20 cellular contexts compared by ENCODE assay signal in the genomic region with DNA sequence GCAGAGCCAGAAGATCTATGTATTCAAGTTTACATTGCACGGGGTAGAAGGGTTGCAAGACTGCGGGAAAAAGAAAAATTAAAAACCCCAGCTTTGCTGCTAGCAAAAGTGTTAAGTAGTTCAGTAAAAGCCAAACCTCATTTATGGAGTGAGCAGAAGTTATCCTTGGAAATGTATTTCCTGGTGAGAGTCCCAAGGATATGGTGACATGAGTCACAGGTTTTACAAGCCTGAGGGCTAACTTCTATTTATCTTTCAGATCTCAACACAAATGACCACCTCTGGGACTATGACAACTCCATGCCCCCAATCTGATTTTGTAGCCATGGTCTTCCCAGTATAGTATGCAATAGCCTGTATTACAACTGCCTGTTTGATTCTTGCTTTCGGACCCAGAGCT. TPM values are rescaled to one million over a fixed set of nuclear protein-coding genes. Genes with fewer than 3 reads are reported as not detected.
DNase-seq lines count a peak whose midpoint lies in the region; ATAC-seq and TF ChIP-seq lines count a peak whose summit lies in the region.
"Had no signal": no experiment of that assay in that cellular context is flagged by ENCODE, and none has a peak within 500 bp of the region (broad histone marks: within the 10 kb centered on the region; RNA-seq: fewer than 3 reads in every experiment).

No MANE protein-coding gene starts in this region.

- in situ Hi-C loops in SK-MEL-5 (cut with HindIII; ENCODE audit: low pct_unique_long_range_greater_than_20kb, low sequenced_read_pairs), result no loop called here
- in situ Hi-C loops in brain microvascular endothelial cell (cut with HindIII; ENCODE audit: low pct_ligation_motif_present, low sequenced_read_pairs), result no loop called here

- no peak overlapping the region for H2AFZ ChIP-seq in ACC112 (ENCODE audit: low read length, unreplicated experiment)

- TF ChIP-seq CTCF in left lung (IDR thresholded peaks at IDR 0.05) (no peak), brain microvascular endothelial cell (IDR thresholded peaks at IDR 0.05; ENCODE audit: low read depth, low read length, missing control alignments) (no peak)

- H3K27ac ChIP-seq in ACC112 (ENCODE audit: low read depth, low read length), result peak overlapping the region; percentile 44; the same call in 1 of the 2 replicates
- no peak overlapping the region for H3K27ac ChIP-seq in left lung
- H3K27ac ChIP-seq in brain microvascular endothelial cell, result no peak overlapping the region
- H3K27ac ChIP-seq: HL-60, SJSA1 had no signal

- peaks cover 18% of the 10 kb centered on the region for H3K4me1 ChIP-seq in ACC112 (ENCODE audit: control insufficient read depth, insufficient read depth, low read length, unreplicated experiment)
- peaks cover 7 to 8% of the 10 kb centered on the region in 2 donors for H3K4me1 ChIP-seq in left lung

- H3K27me3 ChIP-seq in ACC112 (ENCODE audit: insufficient read depth, low read length) (no peaks in the 10 kb centered on the region), left lung (no peaks in the 10 kb centered on the region), brain microvascular endothelial cell (replicated peaks) (no peaks in the 10 kb centered on the region)
- H3K27me3 ChIP-seq: SJSA1 had no signal

- intact Hi-C loops in left lung (cut with DNase I), result no loop called here

- no peaks in the 10 kb centered on the region for H3K9me3 ChIP-seq in left lung
- H3K9me3 ChIP-seq: SJSA1 had no signal

- DNase-seq in H4 (ENCODE audit: low spot score), result peak; percentile 41
- peak; percentile 9 for DNase-seq in SK-MEL-5 (ENCODE audit: low read depth, low spot score)
- DNase-seq in left lung, result no peak
- no peak for DNase-seq in brain microvascular endothelial cell
- no peak for DNase-seq in 8988T
- DNase-seq: activated CD4-positive, alpha-beta memory T cell treated with anti-CD3 and anti-CD28 coated beads for 36 hours; activated CD4-positive, CD25-positive, alpha-beta regulatory T cell; activated naive CD4-positive, alpha-beta T cell treated with Interleukin-2 at 50 U/mL for 16 hours; amniotic stem cell; CD4-positive, alpha-beta memory T cell; MM.1S; NCI-H1694 treated with DMSO at 0.1 percent for 48 hours; OCI-M1; right cardiac atrium; stimulated activated naive B cell treated with anti-CD40 and anti-IgM and Interleukin-4, amounts not matched to agents 10 μg/mL and 1 μg/mL and 100 μg/mL, for 72 hours had no signal

- no peak overlapping the region for H3K4me3 ChIP-seq in ACC112 (ENCODE audit: low read depth, low read length)
- no peak overlapping the region for H3K4me3 ChIP-seq in left lung
- H3K4me3 ChIP-seq in brain microvascular endothelial cell (ENCODE audit: low read depth, low read length), result no peak overlapping the region
- H3K4me3 ChIP-seq: SJSA1 had no signal

- no peaks in the 10 kb centered on the region for H3K79me2 ChIP-seq in ACC112 (ENCODE audit: control insufficient read depth, insufficient read depth, low read length, unreplicated experiment)

- H3K36me3 ChIP-seq in ACC112 (ENCODE audit: insufficient read depth, low read length) (no peaks in the 10 kb centered on the region), left lung (no peaks in the 10 kb centered on the region), brain microvascular endothelial cell (replicated peaks) (no peaks in the 10 kb centered on the region)
- H3K36me3 ChIP-seq: SJSA1 had no signal

- ATAC-seq in left lung (peak; percentile 9), HG03095 (IDR thresholded peaks at IDR 0.05; ENCODE audit: unreplicated experiment) (no peak), HG03159 (IDR thresholded peaks at IDR 0.05; ENCODE audit: unreplicated experiment) (no peak)
- ATAC-seq: right cardiac atrium; stimulated activated naive B cell treated with anti-CD40 and anti-IgM and Interleukin-4, amounts not matched to agents 10 μg/mL and 1 μg/mL and 100 μg/mL, for 72 hours had no signal

RNA-seq across cellular contexts. Expression of gene ABTB2, which starts 26.1 kb away (rescaled TPM):
- total RNA-seq in H4 (2014; rRNA removed; shearing (Covaris generic)), result 1.2 and 3.2 TPM in 2 replicates
- 3.3 and 4.2 TPM in 2 replicates for total RNA-seq in SK-MEL-5 (2014; rRNA removed; shearing (Covaris generic))
- polyA plus RNA-seq in SK-MEL-5 (2015; cell fraction: cytosol; rRNA removed), result 26.9 and 31.5 TPM in 2 replicates
- 19.4 and 21.6 TPM in 2 replicates for polyA plus RNA-seq in SK-MEL-5 (2015; cell fraction: nucleus; rRNA removed)
- 1 to 10 TPM; 2.4 to 6.9 TPM for total RNA-seq in left lung
- polyA plus RNA-seq: CD4-positive, alpha-beta memory T cell had no signal

Comparison
In these comparisons a context has a peak if more than half of its experiments do, and no peak if none do; other contexts are left out.
1. DNase-seq: peak in H4 (single experiment) and SK-MEL-5 (single experiment); none in left lung (0 of 2), brain microvascular endothelial cell (single experiment) and 8988T (single experiment).